ENCODE assay signal across 9 cellular contexts in genomic region chr17:2852729-2853110, GRCh38. TPM values are rescaled to one million over a fixed set of nuclear protein-coding genes. Genes with fewer than 3 reads are reported as not detected.
DNase-seq lines count a peak whose midpoint lies in the region; ATAC-seq, FAIRE-seq and TF ChIP-seq lines count a peak whose summit lies in the region.
"Had no signal": no experiment of that assay in that cellular context is flagged by ENCODE, and none has a peak within 500 bp of the region (broad histone marks: within the 10 kb centered on the region; RNA-seq: fewer than 3 reads in every experiment).

No MANE protein-coding gene starts in this region.

- peaks cover 26% of the 10 kb centered on the region for H3K4me1 ChIP-seq in suprapubic skin

- H3K4me3 ChIP-seq in bronchial epithelial cell (ENCODE audit: low read depth, low read length): peak overlapping the region; percentile 58
- peak overlapping the region; percentile 37 for H3K4me3 ChIP-seq in lower leg skin (ENCODE audit: low read depth, poor library complexity, severe bottlenecking)
- peak overlapping the region; percentile 61 for H3K4me3 ChIP-seq in suprapubic skin

- TF ChIP-seq CTCF in bronchial epithelial cell (IDR thresholded peaks at IDR 0.05; ENCODE audit: insufficient read depth, low read length, severe bottlenecking) (no peak), lower leg skin (IDR thresholded peaks at IDR 0.05) (no peak), suprapubic skin (IDR thresholded peaks at IDR 0.05) (no peak)

- H3K9me3 ChIP-seq in suprapubic skin: no peaks in the 10 kb centered on the region

- intact Hi-C loops in lower leg skin (cut with DNase I; ENCODE audit: low total_unique reads): loop anchor here (10.0 kb wide), 1 partner anchor 152 kb away; no protein-coding TSS in a partner anchor

- TF ChIP-seq POLR2A in lower leg skin (IDR thresholded peaks at IDR 0.05) (no peak), suprapubic skin (IDR thresholded peaks at IDR 0.05) (no peak)

- 26 to 55% methylated on average over 13 to 21 of the region's 36 CpGs for WGBS in lower leg skin, 2 donors
- 27% methylated on average over 35 of the region's 36 CpGs for WGBS in suprapubic skin

- no peaks in the 10 kb centered on the region for H3K36me3 ChIP-seq in bronchial epithelial cell (ENCODE audit: control insufficient read depth, insufficient read depth, low read length)
- H3K36me3 ChIP-seq in suprapubic skin: no peaks in the 10 kb centered on the region

- no peak for TF ChIP-seq EP300 in suprapubic skin (IDR thresholded peaks at IDR 0.05)

- FAIRE-seq in bronchial epithelial cell (lab: Jason Lieb, UNC): no peak

- H3K27ac ChIP-seq in suprapubic skin: peak overlapping the region; percentile 69

- H3K27me3 ChIP-seq in bronchial epithelial cell (ENCODE audit: control insufficient read depth, insufficient read depth, low read length): no peaks in the 10 kb centered on the region
- H3K27me3 ChIP-seq in suprapubic skin: peaks cover 24% of the 10 kb centered on the region

- no peak for ATAC-seq in HG02840 (IDR thresholded peaks at IDR 0.05; ENCODE audit: low FRiP score, unreplicated experiment)

- DNase-seq in DMS53 (lab: John Stamatoyannopoulos, UW) (peak; percentile 52), DMS53 treated with DMSO at 0.1 percent for 48 hours (lab: John Stamatoyannopoulos, UW; ENCODE audit: unreplicated experiment) (no peak), bronchial epithelial cell (ENCODE audit: low read depth) (no peak), lower leg skin (ENCODE audit: low spot score in 2 of 2) (no peak), suprapubic skin (ENCODE audit: low spot score in 2 of 2) (no peak), mesenteric fat pad (ENCODE audit: low spot score) (no peak), NCI-H187 (lab: John Stamatoyannopoulos, UW) (no peak)
- DNase-seq: SHP77 treated with DMSO at 0.1 percent for 48 hours had no signal

RNA-seq across cellular contexts. Expression of gene RAP1GAP2, which starts 56.5 kb away (rescaled TPM):
- total RNA-seq in bronchial epithelial cell (11.4 and 15.0 TPM in 2 replicates), lower leg skin (10 to 100 TPM in 3 of 4 donors, 1 to 10 TPM in 1; 9.2 to 15.3 (median 12.8) TPM), suprapubic skin (10 to 100 TPM; 10.8 to 18.3 (median 12.6) TPM), mesenteric fat pad (10.4 TPM)
